Comparison of ENCODE assay signal across 21 cellular contexts in genomic region chr5:134574521-134574920, GRCh38. TPM values are rescaled to one million over a fixed set of nuclear protein-coding genes. Genes with fewer than 3 reads are reported as not detected.
A peak's percentile ranks its signal among the peaks of the same experiment; 100 is the strongest.
DNase-seq lines count a peak whose midpoint lies in the region; ATAC-seq and TF ChIP-seq lines count a peak whose summit lies in the region.
"Had no signal": no experiment of that assay in that cellular context is flagged by ENCODE, and none has a peak within 500 bp of the region (broad histone marks: within the 10 kb centered on the region; RNA-seq: fewer than 3 reads in every experiment).

No MANE protein-coding gene starts in this region.

- no peaks in the 10 kb centered on the region for H3K9me3 Mint-ChIP-seq in memory B cell

- TF ChIP-seq CTCF in AG10803 (conservative IDR thresholded peaks at IDR 0.05; ENCODE audit: low read length), result no peak

- ATAC-seq in memory B cell (ENCODE audit: low read depth) (no peak), GM21619 (IDR thresholded peaks at IDR 0.05; ENCODE audit: unreplicated experiment) (no peak)
- ATAC-seq: body of pancreas had no signal

- peaks cover 15% of the 10 kb centered on the region for H3K4me1 Mint-ChIP-seq in memory B cell

- no peak overlapping the region for H3K4me3 ChIP-seq in AG10803 (ENCODE audit: low read length)
- H3K4me3 ChIP-seq: body of pancreas, esophagus squamous epithelium, hepatocyte, tibial artery had no signal

- DNase-seq in AG10803 (ENCODE audit: low read depth) (peak; percentile 53), EH (ENCODE audit: low read depth) (peak; percentile 44), dedifferentiated amniotic fluid mesenchymal stem cell (ENCODE audit: extremely low spot score) (peak; percentile 33), memory B cell (ENCODE audit: low spot score in 2 of 2) (no peak), NCI-H1048 (lab: John Stamatoyannopoulos, UW) (no peak), HT-29 (ENCODE audit: low spot score) (no peak)
- DNase-seq in stimulated activated CD4-positive, alpha-beta T cell treated with anti-CD3 and anti-CD28 coated beads, Interleukin-4, amount 100 ng/mL, for 24 hours, result no peak
- DNase-seq: activated CD8-positive, alpha-beta memory T cell treated with anti-CD3 and anti-CD28 coated beads for 24 hours; activated effector memory CD4-positive, alpha-beta T cell treated with Interleukin-2 at 50 U/mL for 16 hours; BE2C; body of pancreas; esophagus squamous epithelium; GF-D8; GOT3; MV-4-11; NCI-H2081 treated with DMSO at 0.1 percent for 48 hours; NCI-H524 treated with DMSO at 0.1 percent for 48 hours; SHP77 treated with DMSO at 0.1 percent for 48 hours; tibial artery had no signal

- H3K27me3 Mint-ChIP-seq in memory B cell, result no peaks in the 10 kb centered on the region

- peak overlapping the region; percentile 72 for H3K27ac Mint-ChIP-seq in memory B cell

- H3K4me3 Mint-ChIP-seq in memory B cell, result no peak overlapping the region

- peaks cover 49% of the 10 kb centered on the region for H3K36me3 Mint-ChIP-seq in memory B cell

RNA-seq across cellular contexts. Expression of gene JADE2, which starts 49.1 kb away (rescaled TPM):
- 47.6 and 50.1 TPM in 2 replicates for total RNA-seq in HT-29 (2014; rRNA removed; shearing (Covaris generic))

RNA-seq across cellular contexts. Expression of gene SAR1B, which starts 58.1 kb away (rescaled TPM):
- total RNA-seq in HT-29 (2014; rRNA removed; shearing (Covaris generic)), result 23.6 and 23.8 TPM in 2 replicates

Comparison
In these comparisons a context has a peak if more than half of its experiments do, and no peak if none do; other contexts are left out.
1. DNase-seq: peak in AG10803 (single experiment), EH (single experiment) and dedifferentiated amniotic fluid mesenchymal stem cell (single experiment); none in memory B cell (0 of 2), NCI-H1048 (single experiment), stimulated activated CD4-positive, alpha-beta T cell treated with anti-CD3 and anti-CD28 coated beads, Interleukin-4, amount 100 ng/mL, for 24 hours (single experiment) and HT-29 (single experiment).